ENCODE assay signal across 22 cellular contexts in the genomic region with DNA sequence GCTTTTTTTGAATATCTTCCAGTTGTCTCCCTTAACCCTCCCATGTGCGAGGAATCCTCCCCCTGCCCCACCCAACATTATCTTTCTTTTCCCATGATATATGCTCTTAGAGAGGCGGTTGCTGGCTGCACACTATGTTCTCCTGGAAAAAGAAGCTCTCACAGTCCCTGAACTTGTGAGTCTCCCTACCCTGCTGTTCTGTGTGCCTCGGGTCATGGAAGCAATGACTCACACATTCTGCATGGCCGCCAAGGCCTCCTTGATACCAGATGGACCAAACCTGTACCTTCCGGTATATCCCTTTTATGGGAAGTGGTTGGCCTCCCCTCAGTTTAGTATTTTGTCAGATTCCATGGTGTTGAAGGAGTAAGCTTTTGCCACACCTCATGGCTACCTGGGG.
A peak's percentile ranks its signal among the peaks of the same experiment; 100 is the strongest.
DNase-seq lines count a peak whose midpoint lies in the region; ATAC-seq, FAIRE-seq and TF ChIP-seq lines count a peak whose summit lies in the region.
"Had no signal": no experiment of that assay in that cellular context is flagged by ENCODE, and none has a peak within 500 bp of the region (broad histone marks: within the 10 kb centered on the region; RNA-seq: fewer than 3 reads in every experiment).

No MANE protein-coding gene starts in this region.

- no peak overlapping the region for H3K27ac Mint-ChIP-seq in astrocyte (ENCODE audit: unreplicated experiment)
- no peak overlapping the region for H3K27ac Mint-ChIP-seq in endothelial cell (ENCODE audit: unreplicated experiment)
- H3K27ac Mint-ChIP-seq: activated naive CD4-positive, alpha-beta T cell treated with anti-CD3 and anti-CD28 coated beads, Interleukin-2, amount 10 ng/mL, durations not matched to agents 7 days and 5 days; CD14-positive monocyte; stimulated activated effector memory CD8-positive, alpha-beta T cell treated with anti-CD3 and anti-CD28 coated beads, Interleukin-12 subunit alpha, Interleukin-12 subunit beta, amount 100 ng/mL, for 72 hours; T-helper 2 cell treated with Interferon-gamma antibody and Interleukin-4, amounts not matched to agents 5 μg/mL and 100 μg/mL, for 36 hours had no signal

- H3K4me3 ChIP-seq in astrocyte (ENCODE audit: insufficient read depth, low read depth, low read length): no peak overlapping the region
- no peak overlapping the region for H3K4me3 ChIP-seq in heart left ventricle
- H3K4me3 ChIP-seq: GM23248, heart right ventricle, pancreas, smooth muscle cell, upper lobe of left lung had no signal

- H3K36me3 ChIP-seq in astrocyte (ENCODE audit: insufficient read depth, low read length) (no peaks in the 10 kb centered on the region), heart left ventricle (no peaks in the 10 kb centered on the region)
- H3K36me3 ChIP-seq: heart right ventricle, pancreas, upper lobe of left lung had no signal

- H2AFZ ChIP-seq in astrocyte (ENCODE audit: low read depth, low read length): no peak overlapping the region
- H2AFZ ChIP-seq: GM23248 had no signal

- no peaks in the 10 kb centered on the region for H4K20me1 ChIP-seq in astrocyte (ENCODE audit: insufficient read depth, low read length)

- intact Hi-C loops in heart left ventricle (cut with DNase I): no loop called here

- H3K27ac ChIP-seq in astrocyte (ENCODE audit: low read depth, low read length): no peak overlapping the region
- H3K27ac ChIP-seq in heart left ventricle: no peak overlapping the region
- H3K27ac ChIP-seq: 22Rv1, GM23248, heart right ventricle, pancreas, upper lobe of left lung had no signal

- no peak overlapping the region for H3K9ac ChIP-seq in astrocyte (ENCODE audit: low read length)
- H3K9ac ChIP-seq: GM23248 had no signal

- H3K4me1 ChIP-seq in astrocyte (ENCODE audit: insufficient read depth, low read length): no peaks in the 10 kb centered on the region
- no peaks in the 10 kb centered on the region for H3K4me1 ChIP-seq in heart left ventricle
- H3K4me1 ChIP-seq: heart right ventricle, pancreas, upper lobe of left lung had no signal

- TF ChIP-seq CTCF in astrocyte (IDR thresholded peaks at IDR 0.05; ENCODE audit: insufficient read depth, low read depth, low read length) (no peak), heart left ventricle (IDR thresholded peaks at IDR 0.05) (no peak), endothelial cell (IDR thresholded peaks at IDR 0.05; ENCODE audit: unreplicated experiment) (no peak)

- H3K79me2 ChIP-seq in astrocyte (ENCODE audit: insufficient read depth, low read length): no peaks in the 10 kb centered on the region

- no peaks in the 10 kb centered on the region for H3K27me3 ChIP-seq in astrocyte (ENCODE audit: insufficient read depth, low read length)
- no peaks in the 10 kb centered on the region for H3K27me3 ChIP-seq in heart left ventricle
- H3K27me3 ChIP-seq: heart right ventricle, pancreas, upper lobe of left lung had no signal

- H3K9me3 ChIP-seq in astrocyte (ENCODE audit: insufficient read depth, low read depth, low read length) (no peaks in the 10 kb centered on the region), heart left ventricle (peaks cover 0 to 7% (median 1%) of the 10 kb centered on the region in 12 donors)
- H3K9me3 ChIP-seq: pancreas, upper lobe of left lung had no signal

- no peaks in the 10 kb centered on the region for H3K9me3 Mint-ChIP-seq in astrocyte (ENCODE audit: unreplicated experiment)
- no peaks in the 10 kb centered on the region for H3K9me3 Mint-ChIP-seq in endothelial cell (ENCODE audit: unreplicated experiment)

- peak; percentile 45 to 69 (median 56) for ATAC-seq in heart left ventricle
- ATAC-seq: pancreas; stimulated activated effector memory CD8-positive, alpha-beta T cell treated with anti-CD3 and anti-CD28 coated beads, Interleukin-12 subunit alpha, Interleukin-12 subunit beta, amount 100 ng/mL, for 72 hours had no signal

- peak; percentile 0 for DNase-seq in DMS 273 (lab: John Stamatoyannopoulos, UW; ENCODE audit: unreplicated experiment)
- DNase-seq in DMS 273 treated with DMSO at 0.1 percent for 48 hours (lab: John Stamatoyannopoulos, UW): no peak
- peak; percentile 8 for DNase-seq in astrocyte (ENCODE audit: low read depth)
- peak in 1 of 5 donors; percentile 30 for DNase-seq in heart left ventricle
- DNase-seq in smooth muscle cell of the brain vasculature (ENCODE audit: low read depth, low spot score): peak; percentile 20
- no peak for DNase-seq in NCI-H187 treated with DMSO at 0.1 percent for 48 hours (lab: John Stamatoyannopoulos, UW)
- DNase-seq in GM12891 (ENCODE audit: insufficient read length, low spot score): no peak
- DNase-seq in endothelial cell (ENCODE audit: low spot score): no peak
- DNase-seq: activated CD4-positive, alpha-beta T cell treated with anti-CD3 and anti-CD28 coated beads for 4 hours; activated naive CD4-positive, alpha-beta T cell treated with anti-CD3 and anti-CD28 coated beads, Interleukin-2, amount 10 ng/mL, durations not matched to agents 7 days and 5 days; central memory CD4-positive, alpha-beta T cell; DMS79; GM23248; heart right ventricle; IMR-90; pancreas; upper lobe of left lung had no signal

- H3K4me1 Mint-ChIP-seq in astrocyte (ENCODE audit: low read depth, unreplicated experiment) (no peaks in the 10 kb centered on the region), endothelial cell (ENCODE audit: unreplicated experiment) (no peaks in the 10 kb centered on the region)
- H3K4me1 Mint-ChIP-seq: activated naive CD4-positive, alpha-beta T cell treated with anti-CD3 and anti-CD28 coated beads, Interleukin-2, amount 10 ng/mL, durations not matched to agents 7 days and 5 days; CD14-positive monocyte; stimulated activated effector memory CD8-positive, alpha-beta T cell treated with anti-CD3 and anti-CD28 coated beads, Interleukin-12 subunit alpha, Interleukin-12 subunit beta, amount 100 ng/mL, for 72 hours had no signal

- FAIRE-seq in astrocyte (lab: Jason Lieb, UNC): no peak
- no peak for FAIRE-seq in GM12891 (lab: Jason Lieb, UNC)

- TF ChIP-seq POLR2A in heart left ventricle (IDR thresholded peaks at IDR 0.05) (no peak), GM12891 (IDR thresholded peaks at IDR 0.05; ENCODE audit: low read depth, low read length) (no peak)

- no peak overlapping the region for H3K4me3 Mint-ChIP-seq in astrocyte (ENCODE audit: unreplicated experiment)
- H3K4me3 Mint-ChIP-seq in endothelial cell (ENCODE audit: unreplicated experiment): no peak overlapping the region
- H3K4me3 Mint-ChIP-seq: activated naive CD4-positive, alpha-beta T cell treated with anti-CD3 and anti-CD28 coated beads, Interleukin-2, amount 10 ng/mL, durations not matched to agents 7 days and 5 days; CD14-positive monocyte; stimulated activated effector memory CD8-positive, alpha-beta T cell treated with anti-CD3 and anti-CD28 coated beads, Interleukin-12 subunit alpha, Interleukin-12 subunit beta, amount 100 ng/mL, for 72 hours; T-helper 2 cell treated with Interferon-gamma antibody and Interleukin-4, amounts not matched to agents 5 μg/mL and 100 μg/mL, for 36 hours had no signal

- H3K4me2 ChIP-seq in astrocyte (ENCODE audit: low read length): no peak overlapping the region
- H3K4me2 ChIP-seq: smooth muscle cell had no signal

- whole genome bisulfite sequencing in heart left ventricle, 4 donors: 54 to 67% (median 62%) methylated on average over 5 of the region's 5 CpGs

- H3K36me3 Mint-ChIP-seq in astrocyte (ENCODE audit: low read depth, unreplicated experiment): no peaks in the 10 kb centered on the region
- no peaks in the 10 kb centered on the region for H3K36me3 Mint-ChIP-seq in endothelial cell (ENCODE audit: low read depth, unreplicated experiment)
- H3K36me3 Mint-ChIP-seq: activated naive CD4-positive, alpha-beta T cell treated with anti-CD3 and anti-CD28 coated beads, Interleukin-2, amount 10 ng/mL, durations not matched to agents 7 days and 5 days; CD14-positive monocyte; stimulated activated effector memory CD8-positive, alpha-beta T cell treated with anti-CD3 and anti-CD28 coated beads, Interleukin-12 subunit alpha, Interleukin-12 subunit beta, amount 100 ng/mL, for 72 hours had no signal

- H3K27me3 Mint-ChIP-seq in astrocyte (ENCODE audit: low read depth, unreplicated experiment) (no peaks in the 10 kb centered on the region), endothelial cell (ENCODE audit: unreplicated experiment) (no peaks in the 10 kb centered on the region)
- H3K27me3 Mint-ChIP-seq: activated naive CD4-positive, alpha-beta T cell treated with anti-CD3 and anti-CD28 coated beads, Interleukin-2, amount 10 ng/mL, durations not matched to agents 7 days and 5 days had no signal

TF ChIP-seq in GM12891, 5 proteins besides CTCF, POLR2A, EP300 and RAD21:
- no peak for TF ChIP-seq TAF1 (IDR thresholded peaks at IDR 0.05; ENCODE audit: low read depth, low read length)
TF ChIP-seq in GM12891: peak in this region for 0.

Comparison
In these comparisons a context has a peak if more than half of its experiments do, and no peak if none do; other contexts are left out.
1. DNase-seq: peak in DMS 273 (single experiment), astrocyte (single experiment) and smooth muscle cell of the brain vasculature (single experiment); none in DMS 273 treated with DMSO at 0.1 percent for 48 hours (single experiment), NCI-H187 treated with DMSO at 0.1 percent for 48 hours (single experiment), GM12891 (single experiment) and endothelial cell (single experiment).